Comparison of ENCODE assay signal across 13 cellular contexts in genomic region chr5:67195406-67196275, GRCh38. TPM values are rescaled to one million over a fixed set of nuclear protein-coding genes. Genes with fewer than 3 reads are reported as not detected.
DNase-seq lines count a peak whose midpoint lies in the region; ATAC-seq, FAIRE-seq and TF ChIP-seq lines count a peak whose summit lies in the region.
"Had no signal": no experiment of that assay in that cellular context is flagged by ENCODE, and none has a peak within 500 bp of the region (broad histone marks: within the 10 kb centered on the region; RNA-seq: fewer than 3 reads in every experiment).

No MANE protein-coding gene starts in this region.

- peak; percentile 86 for FAIRE-seq in GM12891 (lab: Jason Lieb, UNC)

- DNase-seq in GM12891 (ENCODE audit: insufficient read length, low spot score) (no peak), RPMI7951 (ENCODE audit: low read depth) (peak; percentile 45), smooth muscle cell (lab: John Stamatoyannopoulos, UW; ENCODE audit: unreplicated experiment) (no peak), NCI-H1417 treated with DMSO at 0.1 percent for 48 hours (lab: John Stamatoyannopoulos, UW) (no peak)
- DNase-seq in stimulated activated CD4-positive, alpha-beta T cell treated with anti-CD3 and anti-CD28 coated beads, Interleukin-4, amount 100 ng/mL, for 1 hour = no peak
- DNase-seq: activated CD4-positive, alpha-beta T cell treated with anti-CD3 and anti-CD28 coated beads for 1 hour; activated naive CD4-positive, alpha-beta T cell treated with anti-CD3 and anti-CD28 coated beads for 36 hours; left ventricle myocardium superior; SHP77; uterus had no signal

- no peaks in the 10 kb centered on the region for H3F3A ChIP-seq in smooth muscle cell (ENCODE audit: low read depth)

- TF ChIP-seq POLR2A in GM12891 (IDR thresholded peaks at IDR 0.05; ENCODE audit: low read depth, low read length) = no peak

- H3K27ac ChIP-seq in mucosa of rectum (ENCODE audit: low read depth in 2 of 2, low read length in 2 of 2) (peak overlapping the region; percentile 8 to 20), smooth muscle cell (ENCODE audit: low read depth) (no peak overlapping the region)
- H3K27ac ChIP-seq: prostate gland, uterus had no signal

- H3K79me2 ChIP-seq in smooth muscle cell (ENCODE audit: low read depth) = no peaks in the 10 kb centered on the region

- no peak overlapping the region for H2AFZ ChIP-seq in smooth muscle cell (ENCODE audit: low read depth)

- H3K4me2 ChIP-seq in smooth muscle cell = no peak overlapping the region

- WGBS in smooth muscle cell (ENCODE audit: low lambda C conversion rate) = 89% methylated on average over 7 of the region's 7 CpGs

- H3K4me3 ChIP-seq in mucosa of rectum (ENCODE audit: low read length in 2 of 2) (peak overlapping the region in 1 of 2 donors; percentile 48), smooth muscle cell (no peak overlapping the region)
- H3K4me3 ChIP-seq: prostate gland, uterus had no signal

- H3K36me3 ChIP-seq in mucosa of rectum (ENCODE audit: control insufficient read depth in 2 of 2, insufficient read depth in 2 of 2, low read length in 2 of 2) (no peaks in the 10 kb centered on the region), smooth muscle cell (ENCODE audit: low read depth) (no peaks in the 10 kb centered on the region)
- H3K36me3 ChIP-seq: prostate gland, uterus had no signal

- H3K27me3 ChIP-seq in mucosa of rectum (ENCODE audit: control insufficient read depth in 2 of 2, insufficient read depth in 2 of 2, low read length in 2 of 2) = no peaks in the 10 kb centered on the region
- H3K27me3 ChIP-seq in smooth muscle cell (ENCODE audit: low read depth) = no peaks in the 10 kb centered on the region
- H3K27me3 ChIP-seq: uterus had no signal

- no peaks in the 10 kb centered on the region for H3K9me3 ChIP-seq in mucosa of rectum (ENCODE audit: control insufficient read depth in 2 of 2, low read length in 2 of 2)
- no peaks in the 10 kb centered on the region for H3K9me3 ChIP-seq in smooth muscle cell (replicated peaks; ENCODE audit: low read depth)
- H3K9me3 ChIP-seq: prostate gland, uterus had no signal

- no peaks in the 10 kb centered on the region for H4K20me1 ChIP-seq in smooth muscle cell (ENCODE audit: low read depth)

- H3K4me1 ChIP-seq in mucosa of rectum (ENCODE audit: control insufficient read depth in 2 of 2, insufficient read depth in 2 of 2, low read length in 2 of 2) (peaks cover 5 to 10% of the 10 kb centered on the region in 2 donors), smooth muscle cell (ENCODE audit: low read depth) (no peaks in the 10 kb centered on the region)
- H3K4me1 ChIP-seq: prostate gland, uterus had no signal

- ATAC-seq in GM19463 (IDR thresholded peaks at IDR 0.05; ENCODE audit: unreplicated experiment) = peak; percentile 29

- H3K9ac ChIP-seq in mucosa of rectum (ENCODE audit: low read depth in 1 of 2, low read length in 2 of 2) = peak overlapping the region in 1 of 2 donors; percentile 34
- no peak overlapping the region for H3K9ac ChIP-seq in smooth muscle cell (ENCODE audit: low read depth)

- no peak for TF ChIP-seq CTCF in smooth muscle cell (IDR thresholded peaks at IDR 0.05; ENCODE audit: borderline replicate concordance, insufficient read depth, poor library complexity, severe bottlenecking)

TF ChIP-seq in GM12891, 5 proteins besides CTCF, POLR2A, EP300 and RAD21:
- no peak for TF ChIP-seq TAF1 (IDR thresholded peaks at IDR 0.05; ENCODE audit: low read depth, low read length)
- no peak for TF ChIP-seq POLR2AphosphoS5 (IDR thresholded peaks at IDR 0.05; ENCODE audit: low read depth, low read length)
- no peak for TF ChIP-seq POU2F2 (IDR thresholded peaks at IDR 0.05; ENCODE audit: low read depth, low read length)
- no peak for TF ChIP-seq PAX5 (IDR thresholded peaks at IDR 0.05; ENCODE audit: insufficient read depth, low read length, severe bottlenecking)
- no peak for TF ChIP-seq SPI1 (IDR thresholded peaks at IDR 0.05; ENCODE audit: low read depth, low read length)
TF ChIP-seq in GM12891: peak in this region for 0.

RNA-seq across cellular contexts. Expression of gene CD180, which starts 1.0 kb away (rescaled TPM):
- 1.1 TPM for polyA plus RNA-seq in GM12891 (2012; ENCODE audit: low read depth, missing spikeins)
- under 0.01 TPM in 1 of 2 replicates, not detected in the other for total RNA-seq in RPMI7951 (2014; rRNA removed; shearing (Covaris generic))
- total RNA-seq in smooth muscle cell = not detected in 2 replicates
- not detected in 2 replicates for polyA plus RNA-seq in smooth muscle cell
- total RNA-seq: activated naive CD4-positive, alpha-beta T cell treated with anti-CD3 and anti-CD28 coated beads for 36 hours had no signal
